In the genomic region with DNA sequence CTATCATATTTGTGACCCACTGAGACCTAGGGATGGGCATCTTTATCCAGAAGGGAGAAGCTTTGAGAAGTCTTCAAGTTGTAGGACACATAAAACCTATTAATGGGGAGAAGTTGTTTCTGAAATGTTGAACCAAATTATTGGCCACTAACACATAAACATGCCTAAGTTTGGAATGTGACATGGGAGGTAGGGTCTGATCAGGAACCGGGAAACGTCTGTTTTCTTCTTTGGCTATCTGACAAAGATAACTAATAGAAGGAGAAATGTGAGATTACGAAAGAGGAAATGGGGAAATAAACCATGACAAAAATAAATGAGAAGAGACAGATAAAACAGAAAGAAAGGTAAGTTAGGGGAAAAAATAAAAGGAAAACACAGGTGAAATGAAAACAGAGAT, we compare ENCODE assay signal across 23 cellular contexts.
"Had no signal": no experiment of that assay in that cellular context is flagged by ENCODE, and none has a peak within 500 bp of the region (broad histone marks: within the 10 kb centered on the region; RNA-seq: fewer than 3 reads in every experiment).

No MANE protein-coding gene starts in this region.

- H3K9me3 Mint-ChIP-seq: activated CD4-positive, alpha-beta T cell treated with anti-CD3 and anti-CD28 coated beads, Interleukin-2, amount 10 ng/mL, durations not matched to agents 7 days and 5 days; activated naive CD4-positive, alpha-beta T cell treated with anti-CD3 and anti-CD28 coated beads, Interleukin-2, amount 50 U/mL, for 24 hours; activated T-cell treated with anti-CD3 and anti-CD28 coated beads, Interleukin-2, amount 50 U/mL, for 24 hours; nephron; stimulated activated naive CD8-positive, alpha-beta T cell treated with anti-CD3 and anti-CD28 coated beads, Interleukin-15, amount 100 ng/mL, for 72 hours had no signal

- DNase-seq: activated CD4-positive, alpha-beta T cell treated with anti-CD3 and anti-CD28 coated beads, Interleukin-2, amount 10 ng/mL, durations not matched to agents 7 days and 5 days; activated CD8-positive, alpha-beta T cell treated with anti-CD3 and anti-CD28 coated beads, Interleukin-2, amount 10 ng/mL, durations not matched to agents 7 days and 5 days; activated T-cell treated with anti-CD3 and anti-CD28 coated beads, Interleukin-2, amount 50 U/mL, for 24 hours; caudate nucleus; foreskin keratinocyte; glutamatergic neuron; hippocampal formation; islet precursor cell; lower lobe of right lung; midbrain; posterior cingulate gyrus; small intestine; stimulated activated CD4-positive, alpha-beta T cell treated with anti-CD3 and anti-CD28 coated beads, Interleukin-15, amount 100 ng/mL, for 24 hours; stimulated activated CD4-positive, alpha-beta T cell treated with anti-CD3 and anti-CD28 coated beads, Interleukin-2, amount 100 ng/mL, for 48 hours; stimulated activated naive CD8-positive, alpha-beta T cell treated with anti-CD3 and anti-CD28 coated beads, Interleukin-15, amount 100 ng/mL, for 72 hours; T-helper 1 cell; transverse colon; uterus had no signal

- H3K36me3 Mint-ChIP-seq: activated naive CD4-positive, alpha-beta T cell treated with anti-CD3 and anti-CD28 coated beads, Interleukin-2, amount 50 U/mL, for 24 hours had no signal

- ATAC-seq: activated CD4-positive, CD25-positive, alpha-beta regulatory T cell treated with anti-CD3 and anti-CD28 coated beads, Interleukin-2, amount 50 U/mL, for 24 hours; activated CD8-positive, alpha-beta T cell treated with anti-CD3 and anti-CD28 coated beads, Interleukin-2, amount 10 ng/mL, durations not matched to agents 7 days and 5 days; foreskin keratinocyte; lower lobe of right lung; stimulated activated naive CD8-positive, alpha-beta T cell treated with anti-CD3 and anti-CD28 coated beads, Interleukin-15, amount 100 ng/mL, for 72 hours had no signal

- H3K4me1 ChIP-seq: lower lobe of right lung, suprapubic skin, transverse colon, uterus had no signal

- H3K27ac ChIP-seq: esophagus muscularis mucosa, foreskin keratinocyte, lower lobe of right lung, suprapubic skin, transverse colon, uterus had no signal

- H3K4me3 Mint-ChIP-seq: activated CD4-positive, alpha-beta T cell treated with anti-CD3 and anti-CD28 coated beads, Interleukin-2, amount 10 ng/mL, durations not matched to agents 7 days and 5 days; activated CD8-positive, alpha-beta T cell treated with anti-CD3 and anti-CD28 coated beads, Interleukin-2, amount 10 ng/mL, durations not matched to agents 7 days and 5 days; activated naive CD4-positive, alpha-beta T cell treated with anti-CD3 and anti-CD28 coated beads, Interleukin-2, amount 50 U/mL, for 24 hours; activated T-cell treated with anti-CD3 and anti-CD28 coated beads, Interleukin-2, amount 50 U/mL, for 24 hours; nephron; stimulated activated naive CD8-positive, alpha-beta T cell treated with anti-CD3 and anti-CD28 coated beads, Interleukin-15, amount 100 ng/mL, for 72 hours had no signal

- H3K4me1 Mint-ChIP-seq: activated CD4-positive, alpha-beta T cell treated with anti-CD3 and anti-CD28 coated beads, Interleukin-2, amount 10 ng/mL, durations not matched to agents 7 days and 5 days; activated naive CD4-positive, alpha-beta T cell treated with anti-CD3 and anti-CD28 coated beads, Interleukin-2, amount 50 U/mL, for 24 hours; nephron; stimulated activated naive CD8-positive, alpha-beta T cell treated with anti-CD3 and anti-CD28 coated beads, Interleukin-15, amount 100 ng/mL, for 72 hours had no signal

- H3K27me3 ChIP-seq: esophagus muscularis mucosa, foreskin keratinocyte, suprapubic skin, transverse colon, uterus had no signal

- H3K4me3 ChIP-seq: esophagus muscularis mucosa, lower lobe of right lung, suprapubic skin, transverse colon, uterus had no signal

- H3K9me3 ChIP-seq: esophagus muscularis mucosa, lower lobe of right lung, suprapubic skin, transverse colon, uterus had no signal

- H3K36me3 ChIP-seq: esophagus muscularis mucosa, lower lobe of right lung, suprapubic skin, transverse colon, uterus had no signal

- H3K27me3 Mint-ChIP-seq: activated CD4-positive, alpha-beta T cell treated with anti-CD3 and anti-CD28 coated beads, Interleukin-2, amount 10 ng/mL, durations not matched to agents 7 days and 5 days; activated naive CD4-positive, alpha-beta T cell treated with anti-CD3 and anti-CD28 coated beads, Interleukin-2, amount 50 U/mL, for 24 hours; stimulated activated naive CD8-positive, alpha-beta T cell treated with anti-CD3 and anti-CD28 coated beads, Interleukin-15, amount 100 ng/mL, for 72 hours had no signal

- H3K27ac Mint-ChIP-seq: activated CD4-positive, alpha-beta T cell treated with anti-CD3 and anti-CD28 coated beads, Interleukin-2, amount 10 ng/mL, durations not matched to agents 7 days and 5 days; activated CD8-positive, alpha-beta T cell treated with anti-CD3 and anti-CD28 coated beads, Interleukin-2, amount 10 ng/mL, durations not matched to agents 7 days and 5 days; activated naive CD4-positive, alpha-beta T cell treated with anti-CD3 and anti-CD28 coated beads, Interleukin-2, amount 50 U/mL, for 24 hours; activated T-cell treated with anti-CD3 and anti-CD28 coated beads, Interleukin-2, amount 50 U/mL, for 24 hours; nephron; stimulated activated naive CD8-positive, alpha-beta T cell treated with anti-CD3 and anti-CD28 coated beads, Interleukin-15, amount 100 ng/mL, for 72 hours had no signal
